Comparison of ENCODE assay signal across 34 cellular contexts in genomic region chr6:3726421-3726820, GRCh38. TPM values are rescaled to one million over a fixed set of nuclear protein-coding genes. Genes with fewer than 3 reads are reported as not detected.
A peak's percentile ranks its signal among the peaks of the same experiment; 100 is the strongest.
DNase-seq lines count a peak whose midpoint lies in the region; ATAC-seq and TF ChIP-seq lines count a peak whose summit lies in the region.
"Had no signal": no experiment of that assay in that cellular context is flagged by ENCODE, and none has a peak within 500 bp of the region (broad histone marks: within the 10 kb centered on the region; RNA-seq: fewer than 3 reads in every experiment).

No MANE protein-coding gene starts in this region.

- POLR2A ChIA-PET in RWPE1 (lab: Yijun Ruan, JAX; ENCODE audit: low non-redundant PET): no interaction called here

- peaks cover 37 to 98% (median 75%) of the 10 kb centered on the region in 4 donors for H3K36me3 ChIP-seq in esophagus muscularis mucosa

- no peaks in the 10 kb centered on the region for H3K27me3 ChIP-seq in esophagus muscularis mucosa
- H3K27me3 ChIP-seq: body of pancreas, gastrocnemius medialis, MG63, right atrium auricular region, upper lobe of left lung had no signal

- DNase-seq in GM20000 (ENCODE audit: low spot score) (peak; percentile 57), RWPE1 (ENCODE audit: low spot score) (no peak), iris pigment epithelial cell (ENCODE audit: low read depth) (peak; percentile 46), amniotic stem cell (lab: John Stamatoyannopoulos, UW) (no peak), NCI-H2196 (lab: John Stamatoyannopoulos, UW; ENCODE audit: unreplicated experiment) (no peak), esophagus muscularis mucosa (ENCODE audit: extremely low spot score) (no peak)
- no peak for DNase-seq in stimulated activated effector memory CD8-positive, alpha-beta T cell treated with anti-CD3 and anti-CD28 coated beads, Interleukin-12 subunit alpha, Interleukin-12 subunit beta, amount 100 ng/mL, for 72 hours (ENCODE audit: low spot score in 2 of 2)
- DNase-seq: activated CD4-positive, alpha-beta T cell treated with anti-CD3 and anti-CD28 coated beads, Interleukin-2, amount 50 U/mL, for 1 hour; activated CD4-positive, CD25-positive, alpha-beta regulatory T cell; activated gamma-delta T cell; activated naive CD8-positive, alpha-beta T cell treated with anti-CD3 and anti-CD28 coated beads, Interleukin-2, amount 50 U/mL, for 24 hours; activated T-cell treated with anti-CD3 and anti-CD28 coated beads, Interleukin-2, amount 50 U/mL, for 24 hours; body of pancreas; CD8-positive, alpha-beta memory T cell; EL; gastrocnemius medialis; KG1; MG63; mucosa of descending colon; NCI-H1105 treated with DMSO at 0.1 percent for 48 hours; NCI-H187 treated with DMSO at 0.1 percent for 48 hours; NCI-H2171; NCI-H510A treated with DMSO at 0.1 percent for 48 hours; nephron progenitor cell; PC-3; SK-N-SH; stimulated activated CD4-positive, alpha-beta T cell treated with anti-CD3 and anti-CD28 coated beads, Interleukin-4, amount 100 ng/mL, for 1 hour had no signal

- intact Hi-C loops in esophagus muscularis mucosa (cut with DNase I): no loop called here

- no peak overlapping the region for H3K27ac Mint-ChIP-seq in stimulated activated effector memory CD8-positive, alpha-beta T cell treated with anti-CD3 and anti-CD28 coated beads, Interleukin-12 subunit alpha, Interleukin-12 subunit beta, amount 100 ng/mL, for 72 hours
- H3K27ac Mint-ChIP-seq: activated naive CD8-positive, alpha-beta T cell treated with anti-CD3 and anti-CD28 coated beads, Interleukin-2, amount 50 U/mL, for 24 hours; activated T-cell treated with anti-CD3 and anti-CD28 coated beads, Interleukin-2, amount 50 U/mL, for 24 hours; T-helper 1 cell treated with Interleukin-12 subunit alpha and Interleukin-12 subunit beta and Interleukin-4 antibody, amounts not matched to agents 30 μg/mL and 1 μg/mL, for 36 hours had no signal

- no peak for TF ChIP-seq EP300 in esophagus muscularis mucosa (IDR thresholded peaks at IDR 0.05)

- H3K4me1 Mint-ChIP-seq in stimulated activated effector memory CD8-positive, alpha-beta T cell treated with anti-CD3 and anti-CD28 coated beads, Interleukin-12 subunit alpha, Interleukin-12 subunit beta, amount 100 ng/mL, for 72 hours: no peaks in the 10 kb centered on the region
- H3K4me1 Mint-ChIP-seq: activated naive CD8-positive, alpha-beta T cell treated with anti-CD3 and anti-CD28 coated beads, Interleukin-2, amount 50 U/mL, for 24 hours; CD8-positive, alpha-beta memory T cell had no signal

- CTCF ChIA-PET in RWPE1 (lab: Yijun Ruan, JAX): no interaction called here

- no peak overlapping the region for H3K4me3 ChIP-seq in esophagus muscularis mucosa
- H3K4me3 ChIP-seq: body of pancreas, gastrocnemius medialis, MG63, mucosa of descending colon, right atrium auricular region, upper lobe of left lung had no signal

- 100% methylated on average over 1 of the region's 13 CpGs for WGBS in esophagus muscularis mucosa

- TF ChIP-seq POLR2A in esophagus muscularis mucosa (IDR thresholded peaks at IDR 0.05; ENCODE audit: low read depth): no peak

- H3K4me3 Mint-ChIP-seq in stimulated activated effector memory CD8-positive, alpha-beta T cell treated with anti-CD3 and anti-CD28 coated beads, Interleukin-12 subunit alpha, Interleukin-12 subunit beta, amount 100 ng/mL, for 72 hours: no peak overlapping the region
- H3K4me3 Mint-ChIP-seq: activated naive CD8-positive, alpha-beta T cell treated with anti-CD3 and anti-CD28 coated beads, Interleukin-2, amount 50 U/mL, for 24 hours; activated T-cell treated with anti-CD3 and anti-CD28 coated beads, Interleukin-2, amount 50 U/mL, for 24 hours; CD8-positive, alpha-beta memory T cell; nephron progenitor cell; T-helper 1 cell treated with Interleukin-12 subunit alpha and Interleukin-12 subunit beta and Interleukin-4 antibody, amounts not matched to agents 30 μg/mL and 1 μg/mL, for 36 hours had no signal

- peaks cover 5% of the 10 kb centered on the region for H3K36me3 Mint-ChIP-seq in stimulated activated effector memory CD8-positive, alpha-beta T cell treated with anti-CD3 and anti-CD28 coated beads, Interleukin-12 subunit alpha, Interleukin-12 subunit beta, amount 100 ng/mL, for 72 hours
- H3K36me3 Mint-ChIP-seq: CD8-positive, alpha-beta memory T cell had no signal

- peaks cover 41 to 61% (median 47%) of the 10 kb centered on the region in 4 donors for H3K4me1 ChIP-seq in esophagus muscularis mucosa
- H3K4me1 ChIP-seq: parathyroid adenoma had no signal

- no peaks in the 10 kb centered on the region for H3K9me3 ChIP-seq in esophagus muscularis mucosa
- H3K9me3 ChIP-seq: body of pancreas, gastrocnemius medialis, MG63, mucosa of descending colon, right atrium auricular region, SK-N-SH, upper lobe of left lung had no signal

- ATAC-seq in stimulated activated effector memory CD8-positive, alpha-beta T cell treated with anti-CD3 and anti-CD28 coated beads, Interleukin-12 subunit alpha, Interleukin-12 subunit beta, amount 100 ng/mL, for 72 hours: peak; percentile 47
- ATAC-seq in HG02678 (IDR thresholded peaks at IDR 0.05; ENCODE audit: unreplicated experiment): no peak
- ATAC-seq: activated naive CD8-positive, alpha-beta T cell treated with anti-CD3 and anti-CD28 coated beads, Interleukin-2, amount 50 U/mL, for 24 hours; body of pancreas; gastrocnemius medialis; mucosa of descending colon; PC-3; Right ventricle myocardium inferior had no signal

- TF ChIP-seq CTCF in GM20000 (IDR thresholded peaks at IDR 0.05; ENCODE audit: extremely low read depth, missing control alignments): no peak
- no peak for TF ChIP-seq CTCF in RWPE1 (conservative IDR thresholded peaks at IDR 0.05; ENCODE audit: low read depth)
- TF ChIP-seq CTCF in esophagus muscularis mucosa (IDR thresholded peaks at IDR 0.05): no peak

- H3K27ac ChIP-seq in RWPE1: peak overlapping the region; percentile 57
- no peak overlapping the region for H3K27ac ChIP-seq in esophagus muscularis mucosa (replicated peaks in 1 of 4)
- H3K27ac ChIP-seq: body of pancreas, gastrocnemius medialis, HL-60, parathyroid adenoma, right atrium auricular region, upper lobe of left lung had no signal

- H3K9me3 Mint-ChIP-seq in stimulated activated effector memory CD8-positive, alpha-beta T cell treated with anti-CD3 and anti-CD28 coated beads, Interleukin-12 subunit alpha, Interleukin-12 subunit beta, amount 100 ng/mL, for 72 hours: no peaks in the 10 kb centered on the region
- H3K9me3 Mint-ChIP-seq: activated naive CD8-positive, alpha-beta T cell treated with anti-CD3 and anti-CD28 coated beads, Interleukin-2, amount 50 U/mL, for 24 hours; activated T-cell treated with anti-CD3 and anti-CD28 coated beads, Interleukin-2, amount 50 U/mL, for 24 hours; CD8-positive, alpha-beta memory T cell; nephron progenitor cell; T-helper 1 cell treated with Interleukin-12 subunit alpha and Interleukin-12 subunit beta and Interleukin-4 antibody, amounts not matched to agents 30 μg/mL and 1 μg/mL, for 36 hours had no signal

RNA-seq across cellular contexts. Expression of gene PXDC1, which starts 25.1 kb away (rescaled TPM):
- 100 to 1,000 TPM; 111 to 232 (median 165) TPM for total RNA-seq in esophagus muscularis mucosa

Comparison
In these comparisons a context has a peak if more than half of its experiments do, and no peak if none do; other contexts are left out.
1. DNase-seq: peak in GM20000 (single experiment) and iris pigment epithelial cell (single experiment); none in RWPE1 (single experiment), stimulated activated effector memory CD8-positive, alpha-beta T cell treated with anti-CD3 and anti-CD28 coated beads, Interleukin-12 subunit alpha, Interleukin-12 subunit beta, amount 100 ng/mL, for 72 hours (0 of 2), amniotic stem cell (single experiment), NCI-H2196 (single experiment) and esophagus muscularis mucosa (single experiment).